8 cellular contexts compared by ENCODE assay signal in the genomic region with DNA sequence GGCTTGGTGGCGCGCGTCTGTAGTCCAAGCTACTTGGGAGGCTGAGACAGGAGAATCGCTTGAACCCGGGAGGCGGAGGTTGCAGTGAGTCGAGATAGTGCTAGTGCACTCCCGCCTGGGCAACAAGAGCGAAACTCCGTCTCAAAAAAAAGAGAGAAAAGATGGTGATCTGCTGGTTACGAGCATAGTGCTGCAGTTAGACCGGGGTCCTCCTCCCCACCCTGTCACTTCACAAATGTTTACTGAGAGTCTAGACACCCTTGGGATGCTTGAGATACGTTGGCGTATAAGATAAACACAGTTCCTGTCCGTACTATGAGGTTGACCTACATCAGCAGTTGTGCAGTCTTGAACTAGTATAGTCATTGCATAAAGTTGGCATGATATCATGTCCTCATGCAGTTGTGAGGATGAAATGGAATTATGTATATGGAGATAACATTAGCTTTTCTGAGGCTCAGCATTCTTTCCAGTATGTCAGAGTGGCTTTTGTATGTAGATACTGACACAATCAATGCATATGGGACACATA. TPM values are rescaled to one million over a fixed set of nuclear protein-coding genes. Genes with fewer than 3 reads are reported as not detected.
DNase-seq lines count a peak whose midpoint lies in the region; ATAC-seq and TF ChIP-seq lines count a peak whose summit lies in the region.

No MANE protein-coding gene starts in this region.

- peaks cover 21 to 51% (median 44%) of the 10 kb centered on the region in 4 donors for H3K4me1 Mint-ChIP-seq in naive thymus-derived CD8-positive, alpha-beta T cell

- H3K4me3 Mint-ChIP-seq in naive thymus-derived CD8-positive, alpha-beta T cell: peak overlapping the region; percentile 89 to 97 (median 96)

- 0 out of 2 replicates have a peak overlapping the region, but pooled peaks have one; percentile 79 for H2AFZ ChIP-seq in MM.1S (ENCODE audit: low read length)

- H4K20me1 ChIP-seq in MM.1S (ENCODE audit: insufficient read depth, low read length): no peaks in the 10 kb centered on the region

- H3K9me2 ChIP-seq in MM.1S (replicated peaks; ENCODE audit: insufficient read depth, low read length): no peaks in the 10 kb centered on the region

- H3K4me2 ChIP-seq in MM.1S (ENCODE audit: low read depth, low read length): peak overlapping the region; percentile 78

- no peak for ATAC-seq in naive thymus-derived CD8-positive, alpha-beta T cell
- no peak for ATAC-seq in HG02678 (IDR thresholded peaks at IDR 0.05; ENCODE audit: unreplicated experiment)
- no peak for ATAC-seq in GM18907 (IDR thresholded peaks at IDR 0.05; ENCODE audit: unreplicated experiment)

- peak overlapping the region; percentile 89 to 99 (median 96) for H3K27ac Mint-ChIP-seq in naive thymus-derived CD8-positive, alpha-beta T cell

- H3K79me2 ChIP-seq in MM.1S (ENCODE audit: low read length): peaks cover 34% of the 10 kb centered on the region

- peak overlapping the region; percentile 67; the same call in 1 of the 2 replicates for H3K27ac ChIP-seq in MM.1S (ENCODE audit: low read length)
- H3K27ac ChIP-seq in dorsolateral prefrontal cortex: peak overlapping the region in 24 of 59 donors; percentile 58 to 93 (median 82)

- H3K9me3 ChIP-seq in MM.1S (replicated peaks; ENCODE audit: insufficient read depth, low read length): no peaks in the 10 kb centered on the region

- TF ChIP-seq CTCF in BJ (IDR thresholded peaks at IDR 0.05; ENCODE audit: insufficient read depth, low read depth, low read length) (no peak), MM.1S (IDR thresholded peaks at IDR 0.05; ENCODE audit: low read length) (no peak), dorsolateral prefrontal cortex (IDR thresholded peaks at IDR 0.05 in 54 of 56, conservative IDR thresholded peaks at IDR 0.05 in 2 of 56; ENCODE audit: low read depth in 1 of 56, partially characterized antibody in 56 of 56) (no peak)

- H3K9me3 Mint-ChIP-seq in naive thymus-derived CD8-positive, alpha-beta T cell: no peaks in the 10 kb centered on the region

- peaks cover 6% of the 10 kb centered on the region for H3K4me1 ChIP-seq in MM.1S (ENCODE audit: low read length)

- peak overlapping the region; percentile 86; the same call in 1 of the 2 replicates for H3K9ac ChIP-seq in MM.1S (ENCODE audit: low read length)

- H3K36me3 Mint-ChIP-seq in naive thymus-derived CD8-positive, alpha-beta T cell: peaks cover 0 to 20% (median under 1%) of the 10 kb centered on the region in 3 donors

- POLR2A ChIA-PET in BJ (lab: Charles Lee): no interaction called here
- POLR2A ChIA-PET in naive thymus-derived CD8-positive, alpha-beta T cell (lab: Charles Lee): interaction anchor here (0.8 to 1.7 kb wide), 2 partner anchors 155 to 1219 kb away, joined by 3 to 7 read pairs; partner anchors contain the start of genes GPN3 and MAPKAPK5

- H3K27me3 Mint-ChIP-seq in naive thymus-derived CD8-positive, alpha-beta T cell: peaks cover 0 to 2% (median 0%) of the 10 kb centered on the region in 5 donors

- DNase-seq in BJ (ENCODE audit: low read depth): no peak
- DNase-seq in MM.1S: no peak
- DNase-seq in dorsolateral prefrontal cortex: no peak
- peak in 2 of 10 donors; percentile 1 to 12 for DNase-seq in naive thymus-derived CD8-positive, alpha-beta T cell
- no peak for DNase-seq in NCI-H2029 treated with DMSO at 0.1 percent for 48 hours (lab: John Stamatoyannopoulos, UW)
- no peak for DNase-seq in hypothalamus (lab: John Stamatoyannopoulos, UW)

- H3K27me3 ChIP-seq in BJ (ENCODE audit: control insufficient read depth, insufficient read depth, low read length) (no peaks in the 10 kb centered on the region), MM.1S (replicated peaks; ENCODE audit: insufficient read depth, low read length) (no peaks in the 10 kb centered on the region), dorsolateral prefrontal cortex (no peaks in the 10 kb centered on the region)

- peaks cover 3% of the 10 kb centered on the region; the same call in 1 of the 2 replicates for H3F3A ChIP-seq in MM.1S (ENCODE audit: insufficient read depth, low read length)

- H3K36me3 ChIP-seq in BJ (ENCODE audit: control insufficient read depth, insufficient read depth, low read length) (peaks cover 4% of the 10 kb centered on the region), MM.1S (replicated peaks; ENCODE audit: insufficient read depth, low read length) (no peaks in the 10 kb centered on the region)

- H3K4me3 ChIP-seq in BJ (ENCODE audit: low read depth, low read length): peak overlapping the region; percentile 85
- peak overlapping the region; percentile 93 for H3K4me3 ChIP-seq in MM.1S (ENCODE audit: low read length)
- peak overlapping the region; percentile 64 to 100 (median 96) for H3K4me3 ChIP-seq in dorsolateral prefrontal cortex

- intact Hi-C loops in dorsolateral prefrontal cortex (cut with DNase I): loop anchor here in 1 of 2 donors (5.0 to 10.0 kb wide), 4 partner anchors 71 to 326 kb away; partner anchors contain the start of genes ATXN2, ERP29, MAPKAPK5 and TMEM116

- CTCF ChIA-PET in BJ (lab: Yijun Ruan, JAX): interaction anchor here (1.1 to 1.8 kb wide), 2 partner anchors 17 to 290 kb away, joined by 3 to 6 read pairs; no protein-coding TSS in a partner anchor

RNA-seq across cellular contexts. Expression of gene ACAD10, which starts 0.8 kb away (rescaled TPM):
- polyA plus RNA-seq in BJ (2011; rRNA removed): 9.9 and 15.4 TPM in 2 replicates
- 10.3 and 13.4 TPM in 2 replicates for polyA minus RNA-seq in BJ (2011; rRNA and poly(A)+ RNA removed)
- 10 to 100 TPM; 19.3 to 49.9 (median 31.8) TPM for total RNA-seq in dorsolateral prefrontal cortex
- 10 to 100 TPM; 57.3 to 62.2 TPM for total RNA-seq in naive thymus-derived CD8-positive, alpha-beta T cell
- polyA plus RNA-seq in naive thymus-derived CD8-positive, alpha-beta T cell: 10 to 100 TPM in 2 of 3 donors, 1 to 10 TPM in 1; 9.4 to 12.9 (median 10.1) TPM

RNA-seq across cellular contexts. Expression of gene BRAP, which starts 0.9 kb away (rescaled TPM):
- polyA plus RNA-seq in BJ (2011; rRNA removed): 15.8 and 21.8 TPM in 2 replicates
- polyA minus RNA-seq in BJ (2011; rRNA and poly(A)+ RNA removed): 14.6 and 20.9 TPM in 2 replicates
- total RNA-seq in dorsolateral prefrontal cortex: 10 to 100 TPM; 20.6 to 31.0 (median 25.6) TPM
- total RNA-seq in naive thymus-derived CD8-positive, alpha-beta T cell: 10 to 100 TPM; 24.9 to 26.7 TPM
- 10 to 100 TPM; 17.8 to 25.1 (median 20.4) TPM for polyA plus RNA-seq in naive thymus-derived CD8-positive, alpha-beta T cell
